Comparison of ENCODE assay signal across 1 cellular context in genomic region chr16:70778901-70779309, GRCh38.
A peak's percentile ranks its signal among the peaks of the same experiment; 100 is the strongest.
TF ChIP-seq lines count a peak whose summit lies in the region.

No MANE protein-coding gene starts in this region.

TF ChIP-seq in HEK293, 187 proteins besides CTCF, POLR2A, EP300 and RAD21 (continued from another document and continues in another):
- TF ChIP-seq, protein P1, sequence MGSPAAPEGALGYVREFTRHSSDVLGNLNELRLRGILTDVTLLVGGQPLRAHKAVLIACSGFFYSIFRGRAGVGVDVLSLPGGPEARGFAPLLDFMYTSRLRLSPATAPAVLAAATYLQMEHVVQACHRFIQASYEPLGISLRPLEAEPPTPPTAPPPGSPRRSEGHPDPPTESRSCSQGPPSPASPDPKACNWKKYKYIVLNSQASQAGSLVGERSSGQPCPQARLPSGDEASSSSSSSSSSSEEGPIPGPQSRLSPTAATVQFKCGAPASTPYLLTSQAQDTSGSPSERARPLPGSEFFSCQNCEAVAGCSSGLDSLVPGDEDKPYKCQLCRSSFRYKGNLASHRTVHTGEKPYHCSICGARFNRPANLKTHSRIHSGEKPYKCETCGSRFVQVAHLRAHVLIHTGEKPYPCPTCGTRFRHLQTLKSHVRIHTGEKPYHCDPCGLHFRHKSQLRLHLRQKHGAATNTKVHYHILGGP (tag by site-specific recombination; IDR thresholded peaks at IDR 0.05), result no peak
- TF ChIP-seq ZNF366 (tag by site-specific recombination; conservative IDR thresholded peaks at IDR 0.05) (peak; percentile 57; the same call in 1 of the 2 replicates), ZNF654 (tag by site-specific recombination; IDR thresholded peaks at IDR 0.05; ENCODE audit: low read depth) (no peak), HOXA7 (CRISPR knock-in tag; IDR thresholded peaks at IDR 0.05; ENCODE audit: borderline replicate concordance) (no peak), BCL11A (tag by site-specific recombination; IDR thresholded peaks at IDR 0.05; ENCODE audit: low read depth) (no peak), ZNF26 (tag by site-specific recombination; IDR thresholded peaks at IDR 0.05) (no peak), ZNF777 (tag by site-specific recombination; IDR thresholded peaks at IDR 0.05; ENCODE audit: borderline replicate concordance) (0 out of 2 replicates have a peak, but pooled peaks have one; percentile 20), ATF2 (tag by site-specific recombination; IDR thresholded peaks at IDR 0.05; ENCODE audit: low read depth) (no peak), ZNF157 (tag by site-specific recombination; IDR thresholded peaks at IDR 0.05) (no peak), TRIM28 (IDR thresholded peaks at IDR 0.05; ENCODE audit: borderline replicate concordance, low read length) (no peak; the same call in 1 of the 2 replicates), ZBTB48 (tag by site-specific recombination; IDR thresholded peaks at IDR 0.05) (no peak), INSM2 (tag by site-specific recombination; IDR thresholded peaks at IDR 0.05) (no peak), SETDB1 (IDR thresholded peaks at IDR 0.05; ENCODE audit: insufficient read length, low read length) (no peak), KLF7 (tag by site-specific recombination; IDR thresholded peaks at IDR 0.05; ENCODE audit: borderline replicate concordance) (no peak; the same call in 1 of the 2 replicates), ZXDB (tag by site-specific recombination; IDR thresholded peaks at IDR 0.05) (peak; percentile 83), PATZ1 (tag by site-specific recombination; IDR thresholded peaks at IDR 0.05) (0 out of 2 replicates have a peak, but pooled peaks have one; percentile 22), ZBTB1 (tag by site-specific recombination; IDR thresholded peaks at IDR 0.05) (no peak), GLI4 (tag by site-specific recombination; IDR thresholded peaks at IDR 0.05) (no peak), ZNF514 (tag by site-specific recombination; IDR thresholded peaks at IDR 0.05) (no peak), ZSCAN16 (tag by site-specific recombination; IDR thresholded peaks at IDR 0.05) (no peak), ZNF394 (tag by site-specific recombination; IDR thresholded peaks at IDR 0.05; ENCODE audit: borderline replicate concordance) (peak; percentile 68; the same call in 1 of the 2 replicates), KLF8 (tag by site-specific recombination; IDR thresholded peaks at IDR 0.05) (peak; percentile 60), GLIS1 (tag by site-specific recombination; IDR thresholded peaks at IDR 0.05) (peak; percentile 74), RBAK (tag by site-specific recombination; IDR thresholded peaks at IDR 0.05) (no peak), ZNF830 (tag by site-specific recombination; IDR thresholded peaks at IDR 0.05; ENCODE audit: low read depth) (no peak), ZNF391 (tag by site-specific recombination; IDR thresholded peaks at IDR 0.05; ENCODE audit: borderline replicate concordance, low read depth) (peak; percentile 79; the same call in 1 of the 2 replicates), ZNF335 (tag by site-specific recombination; conservative IDR thresholded peaks at IDR 0.05) (peak; percentile 45), ZNF596 (tag by site-specific recombination; IDR thresholded peaks at IDR 0.05) (no peak), ZNF138 (tag by site-specific recombination; IDR thresholded peaks at IDR 0.05; ENCODE audit: borderline replicate concordance) (no peak), ZNF16 (tag by site-specific recombination; IDR thresholded peaks at IDR 0.05; ENCODE audit: low read depth) (no peak), ZNF10 (tag by site-specific recombination; IDR thresholded peaks at IDR 0.05) (peak; percentile 77), ZNF529 (tag by site-specific recombination; IDR thresholded peaks at IDR 0.05; ENCODE audit: insufficient replicate concordance) (no peak), ZNF677 (tag by site-specific recombination; IDR thresholded peaks at IDR 0.05) (no peak), KLF10 (tag by site-specific recombination; IDR thresholded peaks at IDR 0.05) (peak; percentile 68), ZNF23 (tag by site-specific recombination; IDR thresholded peaks at IDR 0.05; ENCODE audit: borderline replicate concordance) (no peak), TCF7L2 (IDR thresholded peaks at IDR 0.05; ENCODE audit: borderline replicate concordance, low read depth, low read length) (no peak), ZNF155 (tag by site-specific recombination; IDR thresholded peaks at IDR 0.05) (no peak), ZNF280D (tag by site-specific recombination; IDR thresholded peaks at IDR 0.05) (no peak), ZNF114 (tag by site-specific recombination; IDR thresholded peaks at IDR 0.05) (no peak), SP2 (tag by site-specific recombination; IDR thresholded peaks at IDR 0.05) (no peak), ZNF223 (tag by site-specific recombination; IDR thresholded peaks at IDR 0.05) (no peak), ZFP37 (tag by site-specific recombination; IDR thresholded peaks at IDR 0.05) (no peak)
- TF ChIP-seq, protein P2, sequence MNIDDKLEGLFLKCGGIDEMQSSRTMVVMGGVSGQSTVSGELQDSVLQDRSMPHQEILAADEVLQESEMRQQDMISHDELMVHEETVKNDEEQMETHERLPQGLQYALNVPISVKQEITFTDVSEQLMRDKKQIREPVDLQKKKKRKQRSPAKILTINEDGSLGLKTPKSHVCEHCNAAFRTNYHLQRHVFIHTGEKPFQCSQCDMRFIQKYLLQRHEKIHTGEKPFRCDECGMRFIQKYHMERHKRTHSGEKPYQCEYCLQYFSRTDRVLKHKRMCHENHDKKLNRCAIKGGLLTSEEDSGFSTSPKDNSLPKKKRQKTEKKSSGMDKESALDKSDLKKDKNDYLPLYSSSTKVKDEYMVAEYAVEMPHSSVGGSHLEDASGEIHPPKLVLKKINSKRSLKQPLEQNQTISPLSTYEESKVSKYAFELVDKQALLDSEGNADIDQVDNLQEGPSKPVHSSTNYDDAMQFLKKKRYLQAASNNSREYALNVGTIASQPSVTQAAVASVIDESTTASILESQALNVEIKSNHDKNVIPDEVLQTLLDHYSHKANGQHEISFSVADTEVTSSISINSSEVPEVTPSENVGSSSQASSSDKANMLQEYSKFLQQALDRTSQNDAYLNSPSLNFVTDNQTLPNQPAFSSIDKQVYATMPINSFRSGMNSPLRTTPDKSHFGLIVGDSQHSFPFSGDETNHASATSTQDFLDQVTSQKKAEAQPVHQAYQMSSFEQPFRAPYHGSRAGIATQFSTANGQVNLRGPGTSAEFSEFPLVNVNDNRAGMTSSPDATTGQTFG (tag by site-specific recombination; IDR thresholded peaks at IDR 0.05; ENCODE audit: borderline replicate concordance), result no peak
- TF ChIP-seq, protein P3, sequence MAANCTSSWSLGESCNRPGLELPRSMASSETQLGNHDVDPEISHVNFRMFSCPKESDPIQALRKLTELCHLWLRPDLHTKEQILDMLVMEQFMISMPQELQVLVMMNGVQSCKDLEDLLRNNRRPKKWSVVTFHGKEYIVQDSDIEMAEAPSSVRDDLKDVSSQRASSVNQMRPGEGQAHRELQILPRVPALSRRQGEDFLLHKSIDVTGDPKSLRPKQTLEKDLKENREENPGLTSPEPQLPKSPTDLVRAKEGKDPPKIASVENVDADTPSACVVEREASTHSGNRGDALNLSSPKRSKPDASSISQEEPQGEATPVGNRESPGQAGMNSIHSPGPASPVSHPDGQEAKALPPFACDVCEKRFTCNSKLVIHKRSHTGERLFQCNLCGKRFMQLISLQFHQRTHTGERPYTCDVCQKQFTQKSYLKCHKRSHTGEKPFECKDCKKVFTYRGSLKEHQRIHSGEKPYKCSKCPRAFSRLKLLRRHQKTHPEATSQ (tag by site-specific recombination; IDR thresholded peaks at IDR 0.05), result no peak
- TF ChIP-seq, protein P4, sequence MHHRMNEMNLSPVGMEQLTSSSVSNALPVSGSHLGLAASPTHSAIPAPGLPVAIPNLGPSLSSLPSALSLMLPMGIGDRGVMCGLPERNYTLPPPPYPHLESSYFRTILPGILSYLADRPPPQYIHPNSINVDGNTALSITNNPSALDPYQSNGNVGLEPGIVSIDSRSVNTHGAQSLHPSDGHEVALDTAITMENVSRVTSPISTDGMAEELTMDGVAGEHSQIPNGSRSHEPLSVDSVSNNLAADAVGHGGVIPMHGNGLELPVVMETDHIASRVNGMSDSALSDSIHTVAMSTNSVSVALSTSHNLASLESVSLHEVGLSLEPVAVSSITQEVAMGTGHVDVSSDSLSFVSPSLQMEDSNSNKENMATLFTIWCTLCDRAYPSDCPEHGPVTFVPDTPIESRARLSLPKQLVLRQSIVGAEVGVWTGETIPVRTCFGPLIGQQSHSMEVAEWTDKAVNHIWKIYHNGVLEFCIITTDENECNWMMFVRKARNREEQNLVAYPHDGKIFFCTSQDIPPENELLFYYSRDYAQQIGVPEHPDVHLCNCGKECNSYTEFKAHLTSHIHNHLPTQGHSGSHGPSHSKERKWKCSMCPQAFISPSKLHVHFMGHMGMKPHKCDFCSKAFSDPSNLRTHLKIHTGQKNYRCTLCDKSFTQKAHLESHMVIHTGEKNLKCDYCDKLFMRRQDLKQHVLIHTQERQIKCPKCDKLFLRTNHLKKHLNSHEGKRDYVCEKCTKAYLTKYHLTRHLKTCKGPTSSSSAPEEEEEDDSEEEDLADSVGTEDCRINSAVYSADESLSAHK (tag by site-specific recombination; IDR thresholded peaks at IDR 0.05), result peak; percentile 45; the same call in 1 of the 2 replicates
- TF ChIP-seq, protein P5, sequence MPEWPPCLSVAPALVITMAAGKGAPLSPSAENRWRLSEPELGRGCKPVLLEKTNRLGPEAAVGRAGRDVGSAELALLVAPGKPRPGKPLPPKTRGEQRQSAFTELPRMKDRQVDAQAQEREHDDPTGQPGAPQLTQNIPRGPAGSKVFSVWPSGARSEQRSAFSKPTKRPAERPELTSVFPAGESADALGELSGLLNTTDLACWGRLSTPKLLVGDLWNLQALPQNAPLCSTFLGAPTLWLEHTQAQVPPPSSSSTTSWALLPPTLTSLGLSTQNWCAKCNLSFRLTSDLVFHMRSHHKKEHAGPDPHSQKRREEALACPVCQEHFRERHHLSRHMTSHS (tag by site-specific recombination; IDR thresholded peaks at IDR 0.05), result no peak
